Comparison of ENCODE assay signal across 11 cellular contexts in genomic region chr1:211566431-211567025, GRCh38.
DNase-seq lines count a peak whose midpoint lies in the region; ATAC-seq, FAIRE-seq and TF ChIP-seq lines count a peak whose summit lies in the region.
"Had no signal": no experiment of that assay in that cellular context is flagged by ENCODE, and none has a peak within 500 bp of the region (broad histone marks: within the 10 kb centered on the region; RNA-seq: fewer than 3 reads in every experiment).

No MANE protein-coding gene starts in this region.

- peak; percentile 91 for FAIRE-seq in GM19239 (lab: Jason Lieb, UNC)

- no peak for TF ChIP-seq POLR2A in GM18505 (IDR thresholded peaks at IDR 0.05; ENCODE audit: borderline replicate concordance, extremely low read depth, insufficient read depth, insufficient read length)

- peak; percentile 91 for ATAC-seq in GM18505 (IDR thresholded peaks at IDR 0.05; ENCODE audit: unreplicated experiment)
- peak; percentile 72 for ATAC-seq in HG02763 (IDR thresholded peaks at IDR 0.05; ENCODE audit: unreplicated experiment)
- ATAC-seq in HG03520 (IDR thresholded peaks at IDR 0.05; ENCODE audit: unreplicated experiment), result peak; percentile 88

- DNase-seq in GM19239 (ENCODE audit: insufficient read length, low spot score), result no peak
- no peak for DNase-seq in cortex of kidney (lab: John Stamatoyannopoulos, UW)
- DNase-seq in amniotic stem cell (lab: John Stamatoyannopoulos, UW), result no peak
- DNase-seq in GM03348 (ENCODE audit: low spot score), result no peak
- no peak for DNase-seq in NCI-H128 (lab: John Stamatoyannopoulos, UW; ENCODE audit: unreplicated experiment)
- DNase-seq: activated CD4-positive, alpha-beta T cell treated with anti-CD3 and anti-CD28 coated beads, Interleukin-2, amount 50 U/mL, for 48 hours; erythroblast; immature natural killer cell had no signal
